In the genomic region with DNA sequence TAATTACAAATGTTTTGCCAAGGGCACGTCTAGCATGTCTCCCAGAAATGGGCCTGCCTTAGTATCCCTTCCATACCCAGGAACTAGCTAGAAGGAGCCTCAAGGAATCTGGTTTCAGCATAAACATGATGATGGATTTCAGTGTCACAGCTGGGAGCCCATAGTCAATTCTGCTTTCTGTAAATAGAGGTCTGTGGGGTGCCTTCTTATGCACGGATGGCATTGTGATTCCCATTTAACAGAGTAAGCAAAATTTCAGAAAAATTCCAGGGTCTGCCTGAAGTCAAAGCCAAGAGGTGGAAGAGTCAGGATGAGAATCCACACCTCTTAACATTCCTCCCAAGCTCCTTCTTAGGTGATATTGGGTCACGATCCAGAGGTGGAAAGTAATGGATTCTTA, we compare ENCODE assay signal across 19 cellular contexts. TPM values are rescaled to one million over a fixed set of nuclear protein-coding genes. Genes with fewer than 3 reads are reported as not detected.
A peak's percentile ranks its signal among the peaks of the same experiment; 100 is the strongest.
DNase-seq lines count a peak whose midpoint lies in the region; ATAC-seq and TF ChIP-seq lines count a peak whose summit lies in the region.
"Had no signal": no experiment of that assay in that cellular context is flagged by ENCODE, and none has a peak within 500 bp of the region (broad histone marks: within the 10 kb centered on the region; RNA-seq: fewer than 3 reads in every experiment).

No MANE protein-coding gene starts in this region.

- H3K27me3 ChIP-seq in H9 (ENCODE audit: insufficient read depth, low read length) (no peaks in the 10 kb centered on the region), endodermal cell (ENCODE audit: control insufficient read depth, insufficient read depth, low read length, poor library complexity, severe bottlenecking) (no peaks in the 10 kb centered on the region)
- H3K27me3 ChIP-seq: BLaER1 treated with 17β-estradiol and CSF1 and Interleukin-3, amounts not matched to agents 10 nM and 100 nM had no signal

- H3K36me3 Mint-ChIP-seq in H9 (ENCODE audit: insufficient read depth in 1 of 3, low read depth in 3 of 3) (peaks cover 2 to 33% (median 5%) of the 10 kb centered on the region in 3 experiments; a peak in 6 of 7 replicates), endodermal cell (ENCODE audit: low read depth) (peaks cover 17% of the 10 kb centered on the region), osteocyte (ENCODE audit: unreplicated experiment) (peaks cover 8% of the 10 kb centered on the region)
- H3K36me3 Mint-ChIP-seq in activated naive CD4-positive, alpha-beta T cell treated with anti-CD3 and anti-CD28 coated beads, Interleukin-2, amount 50 U/mL, for 72 hours, result peaks cover 0 to 9% of the 10 kb centered on the region in 2 donors

- peak; percentile 50 for DNase-seq in H9
- DNase-seq in endodermal cell, result peak; percentile 70
- no peak for DNase-seq in osteocyte (ENCODE audit: extremely low spot score, unreplicated experiment)
- no peak for DNase-seq in activated naive CD4-positive, alpha-beta T cell treated with anti-CD3 and anti-CD28 coated beads, Interleukin-2, amount 50 U/mL, for 72 hours (ENCODE audit: low spot score in 2 of 2)
- DNase-seq: GOT3; KG1; MV-4-11; NCI-H1930; NCI-H2171 treated with DMSO at 0.1 percent for 48 hours; NCI-H446; NCI-H748 treated with DMSO at 0.1 percent for 48 hours; NK-92 treated with Interleukin-12 subunit alpha and Interleukin-12 subunit beta, amount 100 ng/mL, for 24 hours; SW 1271 had no signal

- no peak overlapping the region for H2AK5ac ChIP-seq in H9 (ENCODE audit: insufficient read length, low read length)

- TF ChIP-seq CTCF in H9 (conservative IDR thresholded peaks at IDR 0.05), result no peak
- no peak for TF ChIP-seq CTCF in endodermal cell (conservative IDR thresholded peaks at IDR 0.05)
- TF ChIP-seq CTCF in osteocyte (IDR thresholded peaks at IDR 0.05), result no peak

- no peak overlapping the region for H3K18ac ChIP-seq in H9 (ENCODE audit: insufficient read length, low read depth, low read length)

- H4K8ac ChIP-seq in H9 (replicated peaks; ENCODE audit: insufficient read length, low read depth, low read length), result no peak overlapping the region

- no peak overlapping the region for H3K4me2 ChIP-seq in H9 (ENCODE audit: insufficient read depth, insufficient read length, low read length)

- no peaks in the 10 kb centered on the region for H3K79me2 ChIP-seq in H9 (ENCODE audit: insufficient read depth, low read length)

- H3K36me3 ChIP-seq in endodermal cell (ENCODE audit: control insufficient read depth, insufficient read depth, low read length), result no peaks in the 10 kb centered on the region

- H2BK15ac ChIP-seq in H9 (ENCODE audit: low read depth, low read length), result no peak overlapping the region

- no peak overlapping the region for H3K27ac ChIP-seq in H9 (ENCODE audit: insufficient read length, low read depth, low read length)
- no peak overlapping the region for H3K27ac ChIP-seq in endodermal cell (ENCODE audit: low read depth, low read length)
- H3K27ac ChIP-seq: BLaER1 treated with 17β-estradiol and CSF1 and Interleukin-3, amounts not matched to agents 10 nM and 100 nM had no signal

- H3K27me3 Mint-ChIP-seq in H9 (ENCODE audit: low read depth) (no peaks in the 10 kb centered on the region; the same call in 1 of the 2 replicates), endodermal cell (ENCODE audit: insufficient read depth) (no peaks in the 10 kb centered on the region), osteocyte (ENCODE audit: unreplicated experiment) (no peaks in the 10 kb centered on the region)

- no CpG with 5 or more reads among the region's 3 CpGs for WGBS in H9 (ENCODE audit: extremely low coverage, insufficient read length, low lambda C conversion rate)
- 19 to 31% methylated on average over 2 of the region's 3 CpGs for WGBS in endodermal cell (ENCODE audit: insufficient coverage in 1 of 2, insufficient read length in 1 of 2), 2 experiments

- no peak for TF ChIP-seq RAD21 in Ishikawa (IDR thresholded peaks at IDR 0.05; ENCODE audit: low read depth)

- peak overlapping the region in 1 of 2 experiments; percentile 43; a peak in 1 of 5 replicates for H3K4me3 Mint-ChIP-seq in H9
- H3K4me3 Mint-ChIP-seq in endodermal cell, result no peak overlapping the region
- H3K4me3 Mint-ChIP-seq in osteocyte (ENCODE audit: unreplicated experiment), result no peak overlapping the region

- H3K27ac Mint-ChIP-seq in H9 (peak overlapping the region; percentile 55 to 88 (median 77); a peak in 3 of 7 replicates), endodermal cell (no peak overlapping the region), osteocyte (ENCODE audit: unreplicated experiment) (peak overlapping the region; percentile 18)
- H3K27ac Mint-ChIP-seq in activated naive CD4-positive, alpha-beta T cell treated with anti-CD3 and anti-CD28 coated beads, Interleukin-2, amount 50 U/mL, for 72 hours, result no peak overlapping the region

- peaks cover 0 to 3% of the 10 kb centered on the region in 2 experiments; a peak in 2 of 5 replicates for H3K9me3 Mint-ChIP-seq in H9
- H3K9me3 Mint-ChIP-seq in endodermal cell, result no peaks in the 10 kb centered on the region
- H3K9me3 Mint-ChIP-seq in osteocyte (ENCODE audit: unreplicated experiment), result no peaks in the 10 kb centered on the region
- H3K9me3 Mint-ChIP-seq in activated naive CD4-positive, alpha-beta T cell treated with anti-CD3 and anti-CD28 coated beads, Interleukin-2, amount 50 U/mL, for 72 hours, result no peaks in the 10 kb centered on the region

- peaks cover 39 to 43% of the 10 kb centered on the region in 2 experiments for H3K4me1 Mint-ChIP-seq in H9
- peaks cover 18% of the 10 kb centered on the region for H3K4me1 Mint-ChIP-seq in endodermal cell
- H3K4me1 Mint-ChIP-seq in osteocyte (ENCODE audit: unreplicated experiment), result peaks cover 11% of the 10 kb centered on the region

- ATAC-seq in HG03342 (IDR thresholded peaks at IDR 0.05; ENCODE audit: unreplicated experiment), result no peak
- ATAC-seq in HG02973 (IDR thresholded peaks at IDR 0.05; ENCODE audit: unreplicated experiment), result no peak
- no peak for ATAC-seq in activated naive CD4-positive, alpha-beta T cell treated with anti-CD3 and anti-CD28 coated beads, Interleukin-2, amount 50 U/mL, for 72 hours
- ATAC-seq: HepG2, Right ventricle myocardium inferior had no signal

- H4K5ac ChIP-seq in H9 (ENCODE audit: insufficient read length, low read depth, low read length), result no peak overlapping the region

- no peak overlapping the region for H2AFZ ChIP-seq in H9 (ENCODE audit: low read length)

- no peak overlapping the region for H2BK120ac ChIP-seq in H9 (ENCODE audit: low read depth, low read length, poor library complexity, severe bottlenecking)

- no peak overlapping the region for H2BK12ac ChIP-seq in H9 (ENCODE audit: insufficient read length, low read depth, low read length)

- no peaks in the 10 kb centered on the region for H4K20me1 ChIP-seq in H9 (ENCODE audit: control insufficient read depth, insufficient read depth, insufficient read length)
- H4K20me1 ChIP-seq: BLaER1 treated with 17β-estradiol and CSF1 and Interleukin-3, amounts not matched to agents 10 nM and 100 nM had no signal

- H3K4me1 ChIP-seq in H9 (ENCODE audit: insufficient read depth, low read length) (peaks cover 4% of the 10 kb centered on the region; the same call in 1 of the 2 replicates), endodermal cell (ENCODE audit: control insufficient read depth, insufficient read depth, low read length) (peaks cover 2% of the 10 kb centered on the region)

- no peak overlapping the region for H2BK20ac ChIP-seq in H9 (ENCODE audit: low read depth, low read length, poor library complexity, severe bottlenecking)

- H3K9me3 ChIP-seq in H9 (ENCODE audit: control insufficient read depth, low read depth, low read length) (no peaks in the 10 kb centered on the region), endodermal cell (ENCODE audit: control insufficient read depth, low read length) (no peaks in the 10 kb centered on the region)
- H3K9me3 ChIP-seq: BLaER1 treated with 17β-estradiol and CSF1 and Interleukin-3, amounts not matched to agents 10 nM and 100 nM had no signal

- H4K91ac ChIP-seq in H9 (ENCODE audit: insufficient read length, low read depth, low read length), result no peak overlapping the region

- no peak overlapping the region for H2BK5ac ChIP-seq in H9 (ENCODE audit: insufficient read length, low read length)

- H3K9ac ChIP-seq in H9 (ENCODE audit: extremely low read depth, insufficient read length, low read length), result no peak overlapping the region
- no peak overlapping the region for H3K9ac ChIP-seq in endodermal cell (ENCODE audit: extremely low read depth, low read length, poor library complexity, severe bottlenecking)
- H3K9ac ChIP-seq: BLaER1 treated with 17β-estradiol and CSF1 and Interleukin-3, amounts not matched to agents 10 nM and 100 nM had no signal

- no peak overlapping the region for H3K14ac ChIP-seq in H9 (ENCODE audit: insufficient read depth, low read length)

- H3T11ph ChIP-seq in H9 (ENCODE audit: low read length), result no peak overlapping the region

- H3K4me3 ChIP-seq in endodermal cell (ENCODE audit: low read length), result no peak overlapping the region
- H3K4me3 ChIP-seq: BLaER1 treated with 17β-estradiol and CSF1 and Interleukin-3, amounts not matched to agents 10 nM and 100 nM had no signal

- no peaks in the 10 kb centered on the region for H3K79me1 ChIP-seq in H9 (ENCODE audit: insufficient read depth, low read depth, low read length, poor library complexity, severe bottlenecking)

- H3K4ac ChIP-seq in H9 (ENCODE audit: low read depth, low read length), result no peak overlapping the region

- peak; percentile 18; the same call in 1 of the 2 replicates for TF ChIP-seq EP300 in Ishikawa (IDR thresholded peaks at IDR 0.05; ENCODE audit: borderline replicate concordance)

- no peak overlapping the region for H3K56ac ChIP-seq in H9 (ENCODE audit: insufficient read length, low read depth, low read length)

- no peak overlapping the region for H3K23ac ChIP-seq in H9 (ENCODE audit: insufficient read length, low read depth, low read length)

- no peaks in the 10 kb centered on the region for H3K23me2 ChIP-seq in H9 (ENCODE audit: insufficient read length, low read depth, low read length, poor library complexity, severe bottlenecking)

RNA-seq across cellular contexts. Expression of a gene that starts 12.1 kb away (rescaled TPM):
- total RNA-seq in H9 (2021), result 1.9 and 2.6 TPM in 2 replicates
- total RNA-seq in endodermal cell, result 1 to 10 TPM; 7.3 to 7.6 TPM
- 7.5 TPM for polyA plus RNA-seq in endodermal cell (2013, experiment 1 of 2)
- polyA plus RNA-seq in endodermal cell (2013, experiment 2 of 2), result 7.4 TPM
- total RNA-seq in osteocyte, result 10.7 and 11.2 TPM in 2 replicates
- 10 to 100 TPM in 1 of 2 donors, 1 to 10 TPM in 1; 7.4 to 10.4 TPM for total RNA-seq in activated naive CD4-positive, alpha-beta T cell treated with anti-CD3 and anti-CD28 coated beads, Interleukin-2, amount 50 U/mL, for 72 hours

RNA-seq across cellular contexts. Expression of a gene that starts 20.0 kb away (rescaled TPM):
- total RNA-seq in H9 (2021), result 3.7 and 3.9 TPM in 2 replicates
- 1 to 10 TPM; 2.3 to 3.9 TPM for total RNA-seq in endodermal cell
- 2.4 TPM for polyA plus RNA-seq in endodermal cell (2013, experiment 1 of 2)
- polyA plus RNA-seq in endodermal cell (2013, experiment 2 of 2), result 2.1 TPM
- total RNA-seq in osteocyte, result 9.4 and 10.2 TPM in 2 replicates
- 1 to 10 TPM; 3.9 to 9.5 TPM for total RNA-seq in activated naive CD4-positive, alpha-beta T cell treated with anti-CD3 and anti-CD28 coated beads, Interleukin-2, amount 50 U/mL, for 72 hours

RNA-seq across cellular contexts. Expression of a gene that starts 39.1 kb away (rescaled TPM):
- total RNA-seq in H9 (2021) (3.4 and 3.6 TPM in 2 replicates), endodermal cell (10 to 100 TPM in 1 of 2 donors, 1 to 10 TPM in 1; 6.8 to 11.1 TPM), osteocyte (3.8 and 4.2 TPM in 2 replicates)
- polyA plus RNA-seq in endodermal cell (2013, experiment 1 of 2), result 4.7 TPM
- polyA plus RNA-seq in endodermal cell (2013, experiment 2 of 2), result 4.3 TPM
- total RNA-seq in activated naive CD4-positive, alpha-beta T cell treated with anti-CD3 and anti-CD28 coated beads, Interleukin-2, amount 50 U/mL, for 72 hours, result 1 to 10 TPM; 1.7 to 6.1 TPM

RNA-seq across cellular contexts. Expression of a gene that starts 48.6 kb away (rescaled TPM):
- total RNA-seq in H9 (2021) (39.0 and 42.2 TPM in 2 replicates), endodermal cell (10 to 100 TPM; 71.8 to 73.6 TPM), osteocyte (57.7 and 58.1 TPM in 2 replicates)
- 42.4 TPM for polyA plus RNA-seq in endodermal cell (2013, experiment 1 of 2)
- 38.7 TPM for polyA plus RNA-seq in endodermal cell (2013, experiment 2 of 2)
- 1 to 10 TPM; 1.5 TPM for total RNA-seq in activated naive CD4-positive, alpha-beta T cell treated with anti-CD3 and anti-CD28 coated beads, Interleukin-2, amount 50 U/mL, for 72 hours

Comparison
In these comparisons a context has a peak if more than half of its experiments do, and no peak if none do; other contexts are left out.
1. DNase-seq: peak in H9 (single experiment) and endodermal cell (single experiment); none in osteocyte (single experiment) and activated naive CD4-positive, alpha-beta T cell treated with anti-CD3 and anti-CD28 coated beads, Interleukin-2, amount 50 U/mL, for 72 hours (0 of 2).
2. H3K27ac Mint-ChIP-seq: peak in H9 (3 of 3) and osteocyte (single experiment); none in endodermal cell (single experiment) and activated naive CD4-positive, alpha-beta T cell treated with anti-CD3 and anti-CD28 coated beads, Interleukin-2, amount 50 U/mL, for 72 hours (0 of 2).